ENCODE assay signal across 10 cellular contexts in the genomic region with DNA sequence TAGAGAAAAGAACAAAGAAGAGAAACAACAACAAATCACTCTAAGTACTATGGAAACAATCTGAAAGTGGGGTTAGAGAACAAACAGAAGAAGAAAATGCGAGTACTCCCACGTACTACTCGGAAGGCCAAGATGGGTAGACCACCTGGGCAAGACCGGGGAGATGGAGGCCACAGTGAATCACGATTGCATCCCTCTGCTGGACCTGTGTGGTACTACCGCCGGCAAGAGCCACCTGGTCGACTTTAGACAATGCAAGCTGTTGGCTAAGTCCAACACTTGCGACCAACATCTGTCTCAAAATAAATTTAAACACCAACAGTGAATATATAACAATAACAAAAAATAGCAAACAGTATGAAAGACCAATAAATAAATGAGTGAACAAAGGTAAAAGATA. TPM values are rescaled to one million over a fixed set of nuclear protein-coding genes. Genes with fewer than 3 reads are reported as not detected.
DNase-seq lines count a peak whose midpoint lies in the region; ATAC-seq and TF ChIP-seq lines count a peak whose summit lies in the region.
"Had no signal": no experiment of that assay in that cellular context is flagged by ENCODE, and none has a peak within 500 bp of the region (broad histone marks: within the 10 kb centered on the region; RNA-seq: fewer than 3 reads in every experiment).

No MANE protein-coding gene starts in this region.

- no peaks in the 10 kb centered on the region; the same call in 1 of the 2 replicates for H3K9me3 ChIP-seq in OCI-LY3 (ENCODE audit: insufficient read depth, low read length)
- peaks cover 0 to 9% (median 6%) of the 10 kb centered on the region in 4 donors for H3K9me3 ChIP-seq in esophagus muscularis mucosa
- H3K9me3 ChIP-seq in gastroesophageal sphincter, result peaks cover 0 to 13% (median 0%) of the 10 kb centered on the region in 3 donors

- peaks cover 3% of the 10 kb centered on the region for H3K27me3 Mint-ChIP-seq in activated T-helper 17 cell treated with anti-CD3 and anti-CD28 coated beads, Interleukin-2, amount 50 U/mL, for 72 hours

- 68% methylated on average over 9 of the region's 9 CpGs for WGBS in esophagus muscularis mucosa
- WGBS in gastroesophageal sphincter (ENCODE audit: low coverage in 1 of 2), 2 donors, result 63 to 67% methylated on average over 9 of the region's 9 CpGs

- no peak overlapping the region for H3K4me2 ChIP-seq in OCI-LY3 (ENCODE audit: low read length)

- no peak overlapping the region for H2AFZ ChIP-seq in OCI-LY3 (ENCODE audit: low read depth, low read length)

- DNase-seq in COLO668 (lab: John Stamatoyannopoulos, UW; ENCODE audit: unreplicated experiment) (peak; percentile 14), esophagus muscularis mucosa (ENCODE audit: extremely low spot score) (peak; percentile 34), KG1 (lab: John Stamatoyannopoulos, UW) (no peak)
- DNase-seq: GOT3, Peyer's patch had no signal

- no peak overlapping the region for H3K27ac ChIP-seq in 22Rv1
- H3K27ac ChIP-seq in OCI-LY3 (ENCODE audit: low read length), result no peak overlapping the region
- no peak overlapping the region for H3K27ac ChIP-seq in esophagus muscularis mucosa (replicated peaks in 1 of 4)
- no peak overlapping the region for H3K27ac ChIP-seq in gastroesophageal sphincter
- H3K27ac ChIP-seq: Peyer's patch had no signal

- H3K27ac Mint-ChIP-seq in activated T-helper 17 cell treated with anti-CD3 and anti-CD28 coated beads, Interleukin-2, amount 50 U/mL, for 72 hours, result no peak overlapping the region

- H3K79me2 ChIP-seq in OCI-LY3 (ENCODE audit: low read length), result no peaks in the 10 kb centered on the region

- no peaks in the 10 kb centered on the region for H3K27me3 ChIP-seq in OCI-LY3 (ENCODE audit: low read depth, low read length)
- H3K27me3 ChIP-seq in esophagus muscularis mucosa, result no peaks in the 10 kb centered on the region
- H3K27me3 ChIP-seq in gastroesophageal sphincter, result no peaks in the 10 kb centered on the region
- H3K27me3 ChIP-seq: Peyer's patch had no signal

- no peaks in the 10 kb centered on the region for H3K36me3 Mint-ChIP-seq in activated T-helper 17 cell treated with anti-CD3 and anti-CD28 coated beads, Interleukin-2, amount 50 U/mL, for 72 hours (ENCODE audit: low read depth)

- no peak overlapping the region for H3K9ac ChIP-seq in OCI-LY3 (ENCODE audit: low read length)

- H3K36me3 ChIP-seq in OCI-LY3 (replicated peaks; ENCODE audit: low read depth, low read length) (no peaks in the 10 kb centered on the region), esophagus muscularis mucosa (no peaks in the 10 kb centered on the region), gastroesophageal sphincter (no peaks in the 10 kb centered on the region)
- H3K36me3 ChIP-seq: Peyer's patch had no signal

- no peaks in the 10 kb centered on the region for H3K4me1 ChIP-seq in OCI-LY3 (ENCODE audit: low read length)
- H3K4me1 ChIP-seq in esophagus muscularis mucosa, result no peaks in the 10 kb centered on the region
- no peaks in the 10 kb centered on the region for H3K4me1 ChIP-seq in gastroesophageal sphincter
- H3K4me1 ChIP-seq: Peyer's patch had no signal

- H3K4me3 ChIP-seq in OCI-LY3 (ENCODE audit: low read length), result no peak overlapping the region
- H3K4me3 ChIP-seq in esophagus muscularis mucosa, result no peak overlapping the region
- no peak overlapping the region for H3K4me3 ChIP-seq in gastroesophageal sphincter
- H3K4me3 ChIP-seq: Peyer's patch had no signal

- intact Hi-C loops in esophagus muscularis mucosa (cut with DNase I), result no loop called here

- H4K20me1 ChIP-seq in OCI-LY3 (ENCODE audit: insufficient read depth, low read length), result no peaks in the 10 kb centered on the region

- ATAC-seq in GM19467 (IDR thresholded peaks at IDR 0.05; ENCODE audit: unreplicated experiment), result no peak
- ATAC-seq in gastroesophageal sphincter, result no peak
- no peak for ATAC-seq in activated T-helper 17 cell treated with anti-CD3 and anti-CD28 coated beads, Interleukin-2, amount 50 U/mL, for 72 hours (replicated peaks)

- no peaks in the 10 kb centered on the region for H3K4me1 Mint-ChIP-seq in activated T-helper 17 cell treated with anti-CD3 and anti-CD28 coated beads, Interleukin-2, amount 50 U/mL, for 72 hours

- TF ChIP-seq POLR2A in esophagus muscularis mucosa (IDR thresholded peaks at IDR 0.05; ENCODE audit: low read depth), result no peak
- TF ChIP-seq POLR2A in gastroesophageal sphincter (IDR thresholded peaks at IDR 0.05), result no peak

- H3K9me3 Mint-ChIP-seq in activated T-helper 17 cell treated with anti-CD3 and anti-CD28 coated beads, Interleukin-2, amount 50 U/mL, for 72 hours, result peaks cover 32% of the 10 kb centered on the region

- no peak for TF ChIP-seq EP300 in esophagus muscularis mucosa (IDR thresholded peaks at IDR 0.05)
- TF ChIP-seq EP300 in gastroesophageal sphincter (IDR thresholded peaks at IDR 0.05), result no peak

- H3K4me3 Mint-ChIP-seq in activated T-helper 17 cell treated with anti-CD3 and anti-CD28 coated beads, Interleukin-2, amount 50 U/mL, for 72 hours, result no peak overlapping the region

- peak; percentile 37 for TF ChIP-seq CTCF in 22Rv1 (IDR thresholded peaks at IDR 0.05)
- TF ChIP-seq CTCF in OCI-LY3 (IDR thresholded peaks at IDR 0.05; ENCODE audit: low read depth, low read length), result peak; percentile 14; the same call in 1 of the 2 replicates
- TF ChIP-seq CTCF in esophagus muscularis mucosa (IDR thresholded peaks at IDR 0.05), result peak in 1 of 3 experiments; percentile 43
- TF ChIP-seq CTCF in gastroesophageal sphincter (IDR thresholded peaks at IDR 0.05), result peak in 1 of 4 experiments; percentile 27

RNA-seq across cellular contexts. Expression of a gene that starts 45.5 kb away (rescaled TPM):
- total RNA-seq in esophagus muscularis mucosa, result 10 to 100 TPM; 25.5 to 34.1 (median 30.4) TPM
- total RNA-seq in gastroesophageal sphincter, result 10 to 100 TPM; 19.6 to 72.2 (median 36.7) TPM
- total RNA-seq in activated T-helper 17 cell treated with anti-CD3 and anti-CD28 coated beads, Interleukin-2, amount 50 U/mL, for 72 hours, result 10 to 100 TPM; 23.7 to 39.9 TPM
